In genomic region chr6:107114213-107114871, GRCh38 we compare ENCODE assay signal across 8 cellular contexts. TPM values are rescaled to one million over a fixed set of nuclear protein-coding genes. Genes with fewer than 3 reads are reported as not detected.
DNase-seq lines count a peak whose midpoint lies in the region; ATAC-seq and TF ChIP-seq lines count a peak whose summit lies in the region.

No MANE protein-coding gene starts in this region.

- DNase-seq in AG09309 (ENCODE audit: low read depth) (peak; percentile 37), NCI-H2227 treated with DMSO at 0.1 percent for 48 hours (lab: John Stamatoyannopoulos, UW) (peak; percentile 82), colonic mucosa (peak; percentile 84), left kidney (ENCODE audit: low read depth, low spot score) (peak; percentile 96)
- DNase-seq in activated CD4-positive, alpha-beta T cell treated with anti-CD3 and anti-CD28 coated beads for 36 hours: peak; percentile 84
- DNase-seq in stimulated activated CD4-positive, alpha-beta T cell treated with anti-CD3 and anti-CD28 coated beads, Interleukin-2, amount 100 ng/mL, for 24 hours: peak; percentile 73 to 80

- peaks cover 21% of the 10 kb centered on the region for H3K4me1 Mint-ChIP-seq in activated CD4-positive, alpha-beta T cell treated with anti-CD3 and anti-CD28 coated beads for 36 hours

- H3K36me3 Mint-ChIP-seq in activated CD4-positive, alpha-beta T cell treated with anti-CD3 and anti-CD28 coated beads for 36 hours (ENCODE audit: low read depth): no peaks in the 10 kb centered on the region

- no peaks in the 10 kb centered on the region for H3K36me3 ChIP-seq in colonic mucosa

- H3K9ac ChIP-seq in colonic mucosa (ENCODE audit: low read depth in 2 of 2, low read length in 2 of 2): peak overlapping the region; percentile 60 to 77

- peak overlapping the region; percentile 65 for H3K27ac Mint-ChIP-seq in activated CD4-positive, alpha-beta T cell treated with anti-CD3 and anti-CD28 coated beads for 36 hours

- intact Hi-C loops in activated CD4-positive, alpha-beta T cell treated with anti-CD3 and anti-CD28 coated beads for 36 hours (cut with DNase I, micrococcal nuclease): loop anchor here (1.0 to 10.0 kb wide), 6 partner anchors 48 to 840 kb away; partner anchors contain the start of genes MTRES1 (in 2 of the 2), ATG5 (in 1 of the 2), SEC63 (in 1 of the 2) and SOBP (in 1 of the 2)
- intact Hi-C loops in colonic mucosa (cut with DNase I): loop anchor here (2.0 kb wide), 1 partner anchor 86 kb away; the partner anchor contains the start of gene MTRES1

- CTCF ChIA-PET in activated CD4-positive, alpha-beta T cell treated with anti-CD3 and anti-CD28 coated beads for 36 hours (lab: Charles Lee): interaction anchor here (0.6 to 1.4 kb wide), 16 partner anchors 11 to 1230 kb away, joined by 3 to 12 read pairs (median 4); partner anchors contain the start of gene MTRES1

- POLR2A ChIA-PET in activated CD4-positive, alpha-beta T cell treated with anti-CD3 and anti-CD28 coated beads for 36 hours (lab: Charles Lee): interaction anchor here (0.6 kb wide), 1 partner anchor 86 kb away, joined by 3 read pairs; no protein-coding TSS in a partner anchor

- H3K27me3 Mint-ChIP-seq in activated CD4-positive, alpha-beta T cell treated with anti-CD3 and anti-CD28 coated beads for 36 hours: peaks cover 5% of the 10 kb centered on the region

- H3K9me3 ChIP-seq in colonic mucosa: no peaks in the 10 kb centered on the region

- H3K27ac ChIP-seq in colonic mucosa: peak overlapping the region; percentile 70

- peak overlapping the region; percentile 67 for H3K4me3 Mint-ChIP-seq in activated CD4-positive, alpha-beta T cell treated with anti-CD3 and anti-CD28 coated beads for 36 hours

- peaks cover 4% of the 10 kb centered on the region for H3K4me1 ChIP-seq in colonic mucosa

- no peaks in the 10 kb centered on the region for H3K9me3 Mint-ChIP-seq in activated CD4-positive, alpha-beta T cell treated with anti-CD3 and anti-CD28 coated beads for 36 hours (ENCODE audit: low read depth)

- TF ChIP-seq CTCF in AG09309 (IDR thresholded peaks at IDR 0.05; ENCODE audit: control insufficient read depth, insufficient read depth, low read depth, low read length, missing control alignments) (peak; percentile 45), colonic mucosa (IDR thresholded peaks at IDR 0.05) (peak; percentile 87)

- no peaks in the 10 kb centered on the region for H3K27me3 ChIP-seq in colonic mucosa

- peak; percentile 70 for ATAC-seq in GM18867 (IDR thresholded peaks at IDR 0.05; ENCODE audit: unreplicated experiment)
- peak; percentile 75 for ATAC-seq in HG03097 (IDR thresholded peaks at IDR 0.05; ENCODE audit: low FRiP score, unreplicated experiment)
- peak; percentile 62 for ATAC-seq in activated CD4-positive, alpha-beta T cell treated with anti-CD3 and anti-CD28 coated beads for 36 hours

- H3K4me3 ChIP-seq in AG09309 (ENCODE audit: control insufficient read depth, low read depth, low read length) (peak overlapping the region; percentile 49), colonic mucosa (peak overlapping the region; percentile 75)

RNA-seq across cellular contexts. Expression of gene BEND3, which starts 1.0 kb away (rescaled TPM):
- total RNA-seq in activated CD4-positive, alpha-beta T cell treated with anti-CD3 and anti-CD28 coated beads for 36 hours: 1 to 10 TPM; 5.0 to 5.5 TPM
- 10 to 100 TPM in 1 of 2 donors, 1 to 10 TPM in 1; 4.4 to 11.2 TPM for total RNA-seq in colonic mucosa

Comparison
In these comparisons a context has a peak if more than half of its experiments do, and no peak if none do; other contexts are left out.
1. Peak in every context shown above with its lines: DNase-seq, ATAC-seq, H3K4me3 ChIP-seq and H3K27ac ChIP-seq.
2. DNase-seq: peak in every context shown above with its lines; median percentile 96 in left kidney; 84 in activated CD4-positive, alpha-beta T cell treated with anti-CD3 and anti-CD28 coated beads for 36 hours; 84 in colonic mucosa; 82 in NCI-H2227 treated with DMSO at 0.1 percent for 48 hours; 76 in stimulated activated CD4-positive, alpha-beta T cell treated with anti-CD3 and anti-CD28 coated beads, Interleukin-2, amount 100 ng/mL, for 24 hours; 37 in AG09309.